Comparison of ENCODE assay signal across 8 cellular contexts in genomic region chr7:16644987-16645592, GRCh38. TPM values are rescaled to one million over a fixed set of nuclear protein-coding genes. Genes with fewer than 3 reads are reported as not detected.
DNase-seq lines count a peak whose midpoint lies in the region; ATAC-seq, FAIRE-seq and TF ChIP-seq lines count a peak whose summit lies in the region.

No MANE protein-coding gene starts in this region.

- FAIRE-seq in A549 (lab: Jason Lieb, UNC): no peak

- in situ Hi-C loops in astrocyte of the spinal cord (cut with HindIII; ENCODE audit: low sequenced_read_pairs): no loop called here

- peak; percentile 61 to 69 for ATAC-seq in A549
- peak; percentile 3 for ATAC-seq in GM19328 (IDR thresholded peaks at IDR 0.05; ENCODE audit: unreplicated experiment)
- no peak for ATAC-seq in GM18870 (IDR thresholded peaks at IDR 0.05; ENCODE audit: unreplicated experiment)

- peaks cover 37% of the 10 kb centered on the region for H3K4me1 ChIP-seq in A549

- H3K4me3 ChIP-seq in A549 (peak overlapping the region; percentile 87), astrocyte of the spinal cord (ENCODE audit: low read depth, low read length) (peak overlapping the region; percentile 88)

- H3K27ac ChIP-seq in A549: peak overlapping the region; percentile 96

- 2% methylated on average over 26 of the region's 36 CpGs for WGBS in A549 (ENCODE audit: missing lambda C conversion rate)

- H3K9me3 ChIP-seq in A549: no peaks in the 10 kb centered on the region

- DNase-seq in A549 (ENCODE audit: low read depth in 1 of 2, low spot score in 1 of 2): peak in 1 of 2 experiments; percentile 49
- DNase-seq in NCI-H1092 treated with DMSO at 0.1 percent for 48 hours (lab: John Stamatoyannopoulos, UW): peak; percentile 65
- peak; percentile 38 for DNase-seq in astrocyte of the spinal cord (ENCODE audit: low read depth, low spot score)
- DNase-seq in iPS-NIHi7 (ENCODE audit: extremely low spot score): peak; percentile 68
- DNase-seq in stimulated activated CD4-positive, alpha-beta T cell treated with anti-CD3 and anti-CD28 coated beads, Interleukin-4, amount 100 ng/mL, for 1 hour: peak; percentile 12
- DNase-seq in putamen (ENCODE audit: low spot score): no peak

- TF ChIP-seq EP300 in A549 (IDR thresholded peaks at IDR 0.05): no peak

- H3K4me2 ChIP-seq in A549: peak overlapping the region; percentile 84

- CTCF ChIA-PET in A549 (lab: Yijun Ruan, JAX): interaction anchor here (0.6 to 1.2 kb wide), 3 partner anchors 8 to 23 kb away, joined by 3 to 4 read pairs (median 4); no protein-coding TSS in a partner anchor

- POLR2A ChIA-PET in A549 (lab: Yijun Ruan, JAX): interaction anchor here (0.9 to 2.6 kb wide), 7 partner anchors 9 to 224 kb away, joined by 3 to 48 read pairs (median 3); partner anchors contain the start of gene CRPPA

- TF ChIP-seq POLR2A in A549 (IDR thresholded peaks at IDR 0.05; ENCODE audit: low read length): no peak

- TF ChIP-seq CTCF in A549 (IDR thresholded peaks at IDR 0.05): no peak
- no peak for TF ChIP-seq CTCF in astrocyte of the spinal cord (IDR thresholded peaks at IDR 0.05; ENCODE audit: low read depth, low read length)

- TF ChIP-seq RAD21 in A549 (conservative IDR thresholded peaks at IDR 0.05 in 1 of 2, IDR thresholded peaks at IDR 0.05 in 1 of 2): no peak; a peak in 1 of 5 replicates

TF ChIP-seq in A549, 52 proteins besides CTCF, POLR2A, EP300 and RAD21:
- TF ChIP-seq BCL3 (IDR thresholded peaks at IDR 0.05): 0 out of 3 replicates have a peak, but pooled peaks have one; percentile 37
- no peak for TF ChIP-seq KDM5A (IDR thresholded peaks at IDR 0.05)

RNA-seq across cellular contexts. Expression of gene ANKMY2, which starts 0.5 kb away (rescaled TPM):
- polyA plus RNA-seq in A549 (2011; rRNA removed) (24.2 and 26.1 TPM in 2 replicates), A549 (2017; fragmentation: RNase III; extraction: RNeasy Plus Mini Kit Qiagen cat#74134 plus additional on column Dnase treatment) (13.3 to 15.3 TPM (median 14.3 TPM) in 3 replicates)
- polyA plus RNA-seq in A549 (2012; cell fraction: cytosol; rRNA removed): 7.3 and 7.4 TPM in 2 replicates
- 6.4 and 8.8 TPM in 2 replicates for polyA plus RNA-seq in A549 (2012; cell fraction: nucleus; rRNA removed)
- polyA minus RNA-seq in A549 (2011; rRNA and poly(A)+ RNA removed): 12.3 and 14.6 TPM in 2 replicates

RNA-seq across cellular contexts. Expression of gene BZW2, which starts 0.9 kb away (rescaled TPM):
- polyA plus RNA-seq in A549 (2011; rRNA removed) (101 and 108 TPM in 2 replicates), A549 (2017; fragmentation: RNase III; extraction: RNeasy Plus Mini Kit Qiagen cat#74134 plus additional on column Dnase treatment) (72.4 to 83.4 TPM (median 76.5 TPM) in 3 replicates)
- 74.4 and 76.6 TPM in 2 replicates for polyA plus RNA-seq in A549 (2012; cell fraction: cytosol; rRNA removed)
- polyA plus RNA-seq in A549 (2012; cell fraction: nucleus; rRNA removed): 33.3 and 37.6 TPM in 2 replicates
- 51.0 and 63.8 TPM in 2 replicates for polyA minus RNA-seq in A549 (2011; rRNA and poly(A)+ RNA removed)
